Comparison of ENCODE assay signal across 13 cellular contexts in genomic region chr14:36317650-36318049, GRCh38. TPM values are rescaled to one million over a fixed set of nuclear protein-coding genes. Genes with fewer than 3 reads are reported as not detected.
DNase-seq lines count a peak whose midpoint lies in the region; ATAC-seq and TF ChIP-seq lines count a peak whose summit lies in the region.
"Had no signal": no experiment of that assay in that cellular context is flagged by ENCODE, and none has a peak within 500 bp of the region (broad histone marks: within the 10 kb centered on the region; RNA-seq: fewer than 3 reads in every experiment).

No MANE protein-coding gene starts in this region.

- ATAC-seq in PC-3, result peak; percentile 64
- ATAC-seq in upper lobe of left lung (ENCODE audit: low FRiP score in 2 of 2), result no peak
- no peak for ATAC-seq in HG03175 (IDR thresholded peaks at IDR 0.05; ENCODE audit: unreplicated experiment)
- ATAC-seq in HG02884 (IDR thresholded peaks at IDR 0.05; ENCODE audit: unreplicated experiment), result no peak
- ATAC-seq: left cardiac atrium had no signal

- no peak for DNase-seq in activated naive CD4-positive, alpha-beta T cell treated with anti-CD3 and anti-CD28 coated beads for 36 hours
- DNase-seq in activated naive CD4-positive, alpha-beta T cell (lab: John Stamatoyannopoulos, UW), result no peak
- DNase-seq in PC-3, result peak; percentile 82
- no peak for DNase-seq in hepatocyte (ENCODE audit: low spot score)
- DNase-seq in upper lobe of left lung, result no peak
- no peak for DNase-seq in glutamatergic neuron
- DNase-seq: dermis blood vessel endothelial cell, left cardiac atrium, NCI-H1092 treated with DMSO at 0.1 percent for 48 hours, NCI-H748 treated with DMSO at 0.1 percent for 48 hours had no signal

- BruUV-seq in PC-3 (replicated peaks; lab: Mats Ljungman, UMichigan), result no TSS peak

- CTCF ChIA-PET in activated naive CD4-positive, alpha-beta T cell treated with anti-CD3 and anti-CD28 coated beads for 36 hours (lab: Charles Lee), result no interaction called here
- CTCF ChIA-PET in PC-3 (lab: Charles Lee), result no interaction called here

- peak overlapping the region; percentile 27; the same call in 1 of the 2 replicates for H3K27ac ChIP-seq in PC-3 (ENCODE audit: low read length)
- H3K27ac ChIP-seq in hepatocyte, result no peak overlapping the region
- H3K27ac ChIP-seq in upper lobe of left lung, result peak overlapping the region in 3 of 4 donors; percentile 86 to 97 (median 92)
- H3K27ac ChIP-seq: BLaER1 treated with 17β-estradiol and CSF1 and Interleukin-3, amounts not matched to agents 10 nM and 100 nM had no signal

- H3K4me3 ChIP-seq in PC-3 (ENCODE audit: low read length), result peak overlapping the region; percentile 95; the same call in 1 of the 2 replicates
- H3K4me3 ChIP-seq in hepatocyte, result no peak overlapping the region
- H3K4me3 ChIP-seq in upper lobe of left lung, result peak overlapping the region in 3 of 4 donors; percentile 73 to 83 (median 82)
- H3K4me3 ChIP-seq: BLaER1 treated with 17β-estradiol and CSF1 and Interleukin-3, amounts not matched to agents 10 nM and 100 nM had no signal

- TF ChIP-seq POLR2A in upper lobe of left lung (IDR thresholded peaks at IDR 0.05), result no peak

- H3K9me3 ChIP-seq in PC-3 (ENCODE audit: low read length), result no peaks in the 10 kb centered on the region
- H3K9me3 ChIP-seq in hepatocyte (ENCODE audit: low read depth), result no peaks in the 10 kb centered on the region
- no peaks in the 10 kb centered on the region for H3K9me3 ChIP-seq in upper lobe of left lung
- H3K9me3 ChIP-seq: BLaER1 treated with 17β-estradiol and CSF1 and Interleukin-3, amounts not matched to agents 10 nM and 100 nM had no signal

- H3K27ac Mint-ChIP-seq in activated naive CD4-positive, alpha-beta T cell treated with anti-CD3 and anti-CD28 coated beads for 36 hours, result peak overlapping the region; percentile 53
- no peak overlapping the region for H3K27ac Mint-ChIP-seq in glutamatergic neuron (ENCODE audit: unreplicated experiment)

- intact Hi-C loops in activated naive CD4-positive, alpha-beta T cell treated with anti-CD3 and anti-CD28 coated beads for 36 hours (cut with micrococcal nuclease), result loop anchor here (5.0 to 10.0 kb wide), 12 partner anchors 160 to 1855 kb away; partner anchors contain the start of genes FAM177A1, FOXA1, NFKBIA and PPP2R3C
- intact Hi-C loops in PC-3 (cut with micrococcal nuclease), result loop anchor here (1.0 to 5.0 kb wide), 5 partner anchors 17 to 345 kb away; partner anchors contain the start of gene PAX9

- WGBS in hepatocyte (ENCODE audit: low lambda C conversion rate, missing lambda C conversion rate), result 87% methylated on average over 2 of the region's 2 CpGs
- WGBS in upper lobe of left lung, 2 donors, result 62 to 78% methylated on average over 2 of the region's 2 CpGs

- H4K20me1 ChIP-seq in PC-3 (ENCODE audit: low read length) (peaks cover 42% of the 10 kb centered on the region), hepatocyte (ENCODE audit: insufficient read depth, poor library complexity, severe bottlenecking) (peaks cover 42% of the 10 kb centered on the region)

- no peak for TF ChIP-seq CTCF in PC-3 (conservative IDR thresholded peaks at IDR 0.05; ENCODE audit: low read depth, low read length)
- TF ChIP-seq CTCF in hepatocyte (IDR thresholded peaks at IDR 0.05; ENCODE audit: poor library complexity), result no peak
- no peak for TF ChIP-seq CTCF in upper lobe of left lung (IDR thresholded peaks at IDR 0.05)
- TF ChIP-seq CTCF in glutamatergic neuron (IDR thresholded peaks at IDR 0.05; ENCODE audit: partially characterized antibody, unreplicated experiment), result no peak

- H3K79me2 ChIP-seq in PC-3 (ENCODE audit: low read length) (peaks cover 55% of the 10 kb centered on the region), hepatocyte (peaks cover 73% of the 10 kb centered on the region)

- H3K27me3 ChIP-seq in PC-3 (ENCODE audit: low read length), result peaks cover 10% of the 10 kb centered on the region; the same call in 1 of the 2 replicates
- H3K27me3 ChIP-seq in hepatocyte, result no peaks in the 10 kb centered on the region
- H3K27me3 ChIP-seq in upper lobe of left lung, result no peaks in the 10 kb centered on the region
- H3K27me3 ChIP-seq: BLaER1 treated with 17β-estradiol and CSF1 and Interleukin-3, amounts not matched to agents 10 nM and 100 nM had no signal

- peaks cover 12% of the 10 kb centered on the region; the same call in 1 of the 2 replicates for H3K36me3 ChIP-seq in PC-3 (ENCODE audit: low read depth, low read length)
- H3K36me3 ChIP-seq in hepatocyte (replicated peaks; ENCODE audit: insufficient read depth, low read depth), result no peaks in the 10 kb centered on the region
- peaks cover 0 to 18% (median 1%) of the 10 kb centered on the region in 4 donors for H3K36me3 ChIP-seq in upper lobe of left lung

- peaks cover 4% of the 10 kb centered on the region for H3F3A ChIP-seq in PC-3 (ENCODE audit: low read length, unreplicated experiment)

- peaks cover 13% of the 10 kb centered on the region for H3K36me3 Mint-ChIP-seq in activated naive CD4-positive, alpha-beta T cell treated with anti-CD3 and anti-CD28 coated beads for 36 hours (ENCODE audit: low read depth)
- no peaks in the 10 kb centered on the region for H3K36me3 Mint-ChIP-seq in glutamatergic neuron (ENCODE audit: unreplicated experiment)

- no peaks in the 10 kb centered on the region for H3K9me3 Mint-ChIP-seq in activated naive CD4-positive, alpha-beta T cell treated with anti-CD3 and anti-CD28 coated beads for 36 hours
- H3K9me3 Mint-ChIP-seq in glutamatergic neuron (ENCODE audit: unreplicated experiment), result peaks cover 7% of the 10 kb centered on the region

- H3K9ac ChIP-seq in PC-3 (ENCODE audit: low read length), result no peak overlapping the region

- no peaks in the 10 kb centered on the region for H3K27me3 Mint-ChIP-seq in activated naive CD4-positive, alpha-beta T cell treated with anti-CD3 and anti-CD28 coated beads for 36 hours (ENCODE audit: low read depth)
- peaks cover 5% of the 10 kb centered on the region for H3K27me3 Mint-ChIP-seq in glutamatergic neuron (ENCODE audit: unreplicated experiment)

- POLR2A ChIA-PET in PC-3 (lab: Charles Lee; ENCODE audit: unreplicated experiment), result no interaction called here

- H3K4me1 ChIP-seq in PC-3 (ENCODE audit: insufficient read depth, low read length) (peaks cover 31% of the 10 kb centered on the region), hepatocyte (ENCODE audit: insufficient read depth) (peaks cover 11% of the 10 kb centered on the region), upper lobe of left lung (peaks cover 6 to 35% (median 11%) of the 10 kb centered on the region in 4 donors)

- no peak overlapping the region for H3K4me3 Mint-ChIP-seq in activated naive CD4-positive, alpha-beta T cell treated with anti-CD3 and anti-CD28 coated beads for 36 hours
- H3K4me3 Mint-ChIP-seq in glutamatergic neuron (ENCODE audit: unreplicated experiment), result no peak overlapping the region

- peaks cover 45% of the 10 kb centered on the region for H3K4me1 Mint-ChIP-seq in activated naive CD4-positive, alpha-beta T cell treated with anti-CD3 and anti-CD28 coated beads for 36 hours (ENCODE audit: low read depth)
- H3K4me1 Mint-ChIP-seq in glutamatergic neuron (ENCODE audit: low read depth, unreplicated experiment), result peaks cover 14% of the 10 kb centered on the region

- TF ChIP-seq EP300 in upper lobe of left lung (IDR thresholded peaks at IDR 0.05), result no peak

- peak overlapping the region; percentile 88 for H3K4me2 ChIP-seq in PC-3 (ENCODE audit: low read length)
- peak overlapping the region; percentile 66 for H3K4me2 ChIP-seq in hepatocyte

- H2AFZ ChIP-seq in PC-3 (ENCODE audit: low read length), result no peak overlapping the region
- H2AFZ ChIP-seq in hepatocyte, result no peak overlapping the region

- H3K9me2 ChIP-seq in PC-3 (replicated peaks; ENCODE audit: low read length), result no peaks in the 10 kb centered on the region; the same call in 1 of the 2 replicates
- H3K9me2 ChIP-seq in hepatocyte (replicated peaks; ENCODE audit: insufficient read depth), result no peaks in the 10 kb centered on the region

RNA-seq across cellular contexts. Expression of gene MBIP, which starts 2.8 kb away (rescaled TPM):
- total RNA-seq in activated naive CD4-positive, alpha-beta T cell treated with anti-CD3 and anti-CD28 coated beads for 36 hours, result 10 to 100 TPM; 29.9 to 30.8 TPM
- total RNA-seq in PC-3 (2014; rRNA removed) (7.8 and 8.5 TPM in 2 replicates), hepatocyte (27.8 and 30.1 TPM in 2 replicates), upper lobe of left lung (100 to 1,000 TPM in 4 of 6 donors, 10 to 100 TPM in 2; 65.0 to 264 (median 133) TPM), glutamatergic neuron (ENCODE audit: unreplicated experiment) (26.7 TPM)
- polyA plus RNA-seq in hepatocyte, result 28.4 and 33.0 TPM in 2 replicates
